Comparison of ENCODE assay signal across 26 cellular contexts in genomic region chr19:10285393-10285792, GRCh38. TPM values are rescaled to one million over a fixed set of nuclear protein-coding genes. Genes with fewer than 3 reads are reported as not detected.
A peak's percentile ranks its signal among the peaks of the same experiment; 100 is the strongest.
DNase-seq lines count a peak whose midpoint lies in the region; ATAC-seq and TF ChIP-seq lines count a peak whose summit lies in the region.
"Had no signal": no experiment of that assay in that cellular context is flagged by ENCODE, and none has a peak within 500 bp of the region (broad histone marks: within the 10 kb centered on the region; RNA-seq: fewer than 3 reads in every experiment).

No MANE protein-coding gene starts in this region.

- H3K4me2 ChIP-seq in BLaER1 (peak overlapping the region; percentile 93), OCI-LY3 (ENCODE audit: low read length) (no peak overlapping the region), GM23338 (no peak overlapping the region)

- no peaks in the 10 kb centered on the region for H3K9me2 ChIP-seq in GM23338 (ENCODE audit: insufficient read depth)

- BruUV-seq in Calu3 (replicated peaks; lab: Mats Ljungman, UMichigan): TSS peak; percentile 52

- peaks cover 54% of the 10 kb centered on the region for H3K4me1 ChIP-seq in BLaER1
- H3K4me1 ChIP-seq in OCI-LY3 (ENCODE audit: low read length): peaks cover 5% of the 10 kb centered on the region
- peaks cover 32 to 95% of the 10 kb centered on the region in 2 donors for H3K4me1 ChIP-seq in left lung
- peaks cover 11% of the 10 kb centered on the region; the same call in 1 of the 2 replicates for H3K4me1 ChIP-seq in GM23338 (ENCODE audit: insufficient read depth)
- H3K4me1 ChIP-seq in foreskin keratinocyte: peaks cover 27% of the 10 kb centered on the region

- peaks cover 36% of the 10 kb centered on the region for H4K20me1 ChIP-seq in BLaER1
- peaks cover 63% of the 10 kb centered on the region for H4K20me1 ChIP-seq in OCI-LY3 (ENCODE audit: insufficient read depth, low read length)
- no peaks in the 10 kb centered on the region; the same call in none of the 2 replicates for H4K20me1 ChIP-seq in GM23338 (replicated peaks; ENCODE audit: insufficient read depth)

- H3K27me3 ChIP-seq in BLaER1 (peaks cover 41% of the 10 kb centered on the region), OCI-LY3 (ENCODE audit: low read depth, low read length) (no peaks in the 10 kb centered on the region), left lung (peaks cover 0 to 32% of the 10 kb centered on the region in 2 donors), GM23338 (ENCODE audit: insufficient read depth) (peaks cover 45% of the 10 kb centered on the region), foreskin keratinocyte (peaks cover 30% of the 10 kb centered on the region)

- peaks cover 7% of the 10 kb centered on the region; the same call in 1 of the 2 replicates for H3F3A ChIP-seq in GM23338 (replicated peaks; ENCODE audit: low read depth)

- H3K36me3 ChIP-seq in BLaER1 (peaks cover 33% of the 10 kb centered on the region), OCI-LY3 (replicated peaks; ENCODE audit: low read depth, low read length) (peaks cover 60% of the 10 kb centered on the region), left lung (peaks cover 0 to 59% of the 10 kb centered on the region in 2 donors), GM23338 (ENCODE audit: insufficient read depth) (no peaks in the 10 kb centered on the region)

- H3K79me2 ChIP-seq in OCI-LY3 (ENCODE audit: low read length): peaks cover 31% of the 10 kb centered on the region
- H3K79me2 ChIP-seq in GM23338 (replicated peaks; ENCODE audit: insufficient read depth): no peaks in the 10 kb centered on the region

- H3K4me1 Mint-ChIP-seq in Calu3 (ENCODE audit: low read depth, unreplicated experiment): peaks cover 11% of the 10 kb centered on the region
- H3K4me1 Mint-ChIP-seq in GM23338: peaks cover 20% of the 10 kb centered on the region; the same call in 2 of the 3 replicates

- CTCF ChIA-PET in Calu3 (lab: Charles Lee): no interaction called here

- H3K27me3 Mint-ChIP-seq in Calu3 (ENCODE audit: unreplicated experiment) (peaks cover 8% of the 10 kb centered on the region), GM23338 (ENCODE audit: insufficient read depth, low read depth, poor library complexity) (peaks cover 43% of the 10 kb centered on the region)

- H3K27ac ChIP-seq in BLaER1 (no peak overlapping the region), OCI-LY3 (ENCODE audit: low read length) (0 out of 2 replicates have a peak overlapping the region, but pooled peaks have one; percentile 34), left lung (peak overlapping the region; percentile 64 to 77), GM23338 (ENCODE audit: low read depth) (no peak overlapping the region), foreskin keratinocyte (no peak overlapping the region)
- H3K27ac ChIP-seq: dorsolateral prefrontal cortex, GM23248, thoracic aorta had no signal

- peaks cover 56% of the 10 kb centered on the region for H3K36me3 Mint-ChIP-seq in Calu3 (ENCODE audit: insufficient read depth, unreplicated experiment)
- peaks cover 8% of the 10 kb centered on the region; the same call in 2 of the 3 replicates for H3K36me3 Mint-ChIP-seq in GM23338 (ENCODE audit: low read depth)

- intact Hi-C loops in Calu3 (cut with micrococcal nuclease; ENCODE audit: unreplicated experiment) (no loop called here), left lung (cut with DNase I) (no loop called here), posterior cingulate gyrus (cut with DNase I) (no loop called here)

- H2AFZ ChIP-seq in OCI-LY3 (ENCODE audit: low read depth, low read length): no peak overlapping the region
- H2AFZ ChIP-seq in GM23338: no peak overlapping the region
- H2AFZ ChIP-seq: GM23248 had no signal

- H3K9me3 Mint-ChIP-seq in Calu3 (ENCODE audit: low read depth, unreplicated experiment) (no peaks in the 10 kb centered on the region), GM23338 (peaks cover 3% of the 10 kb centered on the region; the same call in 1 of the 3 replicates)
- H3K9me3 Mint-ChIP-seq: activated naive CD4-positive, alpha-beta T cell treated with anti-CD3 and anti-CD28 coated beads, Interleukin-2, amount 50 U/mL, for 72 hours; CD4-positive, CD25-positive, alpha-beta regulatory T cell had no signal

- H3K27ac Mint-ChIP-seq in Calu3 (ENCODE audit: unreplicated experiment) (no peak overlapping the region), GM23338 (no peak overlapping the region)
- H3K27ac Mint-ChIP-seq: activated CD4-positive, alpha-beta T cell treated with anti-CD3 and anti-CD28 coated beads for 36 hours; activated naive CD4-positive, alpha-beta T cell treated with anti-CD3 and anti-CD28 coated beads, Interleukin-2, amount 50 U/mL, for 72 hours had no signal

- DNase-seq in Calu3 (no peak), left lung (no peak), activated T-cell treated with anti-CD3 and anti-CD28 coated beads for 4 hours (no peak), posterior cingulate gyrus (no peak), GM23338 (ENCODE audit: low spot score) (no peak), foreskin keratinocyte (no peak)
- DNase-seq: activated CD4-positive, alpha-beta T cell treated with anti-CD3 and anti-CD28 coated beads for 36 hours; CD4-positive, CD25-positive, alpha-beta regulatory T cell; central memory CD4-positive, alpha-beta T cell; DMS153; dorsolateral prefrontal cortex; left colon; mucosa of descending colon; NCI-H2171 treated with DMSO at 0.1 percent for 48 hours; NCI-H526 treated with DMSO at 0.1 percent for 48 hours; nucleus accumbens; SHP77 treated with DMSO at 0.1 percent for 48 hours; small intestine; stimulated activated CD4-positive, alpha-beta T cell treated with anti-CD3 and anti-CD28 coated beads, Interleukin-2, amount 100 ng/mL, for 24 hours; stimulated activated naive CD4-positive, alpha-beta T cell treated with Interleukin-2 at 50 U/mL for 16 hours; SW 1271 had no signal

- H3K9ac ChIP-seq in BLaER1 (no peak overlapping the region), OCI-LY3 (ENCODE audit: low read length) (no peak overlapping the region)
- H3K9ac ChIP-seq: GM23248 had no signal

- H3K4me3 ChIP-seq in BLaER1 (no peak overlapping the region), OCI-LY3 (ENCODE audit: low read length) (no peak overlapping the region), left lung (no peak overlapping the region), GM23338 (no peak overlapping the region)
- H3K4me3 ChIP-seq: dorsolateral prefrontal cortex, GM23248, mucosa of descending colon, thoracic aorta had no signal

- H3K9me3 ChIP-seq in BLaER1: no peaks in the 10 kb centered on the region
- no peaks in the 10 kb centered on the region for H3K9me3 ChIP-seq in OCI-LY3 (ENCODE audit: insufficient read depth, low read length)
- H3K9me3 ChIP-seq in left lung: no peaks in the 10 kb centered on the region
- H3K9me3 ChIP-seq: mucosa of descending colon, thoracic aorta had no signal

- TF ChIP-seq CTCF in Calu3 (IDR thresholded peaks at IDR 0.05; ENCODE audit: unreplicated experiment): no peak
- no peak for TF ChIP-seq CTCF in OCI-LY3 (IDR thresholded peaks at IDR 0.05; ENCODE audit: low read depth, low read length)
- TF ChIP-seq CTCF in left lung (IDR thresholded peaks at IDR 0.05): no peak
- TF ChIP-seq CTCF in GM23338 (conservative IDR thresholded peaks at IDR 0.05; ENCODE audit: low read depth in 2 of 2): no peak
- TF ChIP-seq CTCF in foreskin keratinocyte (conservative IDR thresholded peaks at IDR 0.05): no peak

- H3K4me3 Mint-ChIP-seq in Calu3 (ENCODE audit: low read depth, unreplicated experiment) (no peak overlapping the region), GM23338 (no peak overlapping the region)
- H3K4me3 Mint-ChIP-seq: activated CD4-positive, alpha-beta T cell treated with anti-CD3 and anti-CD28 coated beads for 36 hours had no signal

- ATAC-seq in left lung (no peak), GM23338 (no peak), foreskin keratinocyte (no peak)
- ATAC-seq: activated CD4-positive, alpha-beta T cell treated with anti-CD3 and anti-CD28 coated beads for 36 hours; left colon; mucosa of descending colon had no signal

TF ChIP-seq in GM23338, 12 proteins besides CTCF, POLR2A, EP300 and RAD21 (continues in another document):
- TF ChIP-seq ZNF331 (CRISPR knock-in tag; IDR thresholded peaks at IDR 0.05; ENCODE audit: low read depth) (no peak), STAT1 (IDR thresholded peaks at IDR 0.05; ENCODE audit: unreplicated experiment) (no peak), ZNF114 (CRISPR knock-in tag; IDR thresholded peaks at IDR 0.05) (no peak), CREB1 (CRISPR knock-in tag; IDR thresholded peaks at IDR 0.05; ENCODE audit: low read depth) (no peak), NANOG (IDR thresholded peaks at IDR 0.05; ENCODE audit: borderline replicate concordance) (no peak)

RNA-seq across cellular contexts. Expression of gene ICAM4, which starts 1.4 kb away (rescaled TPM):
- total RNA-seq in Calu3 (2022) (1.6 and 1.7 TPM in 2 replicates), left lung (10 to 100 TPM in 1 of 2 donors, 1 to 10 TPM in 1; 4.5 to 17.9 TPM), foreskin keratinocyte (0.49 and 0.71 TPM in 2 replicates)
- total RNA-seq in GM23338 (2014; rRNA removed; shearing (Covaris generic)): 1.0 and 3.8 TPM in 2 replicates
- polyA plus RNA-seq in GM23338 (2016; fragmentation: Nextera tagmentation; extraction: Ambion mirVana) (0.81 and 0.96 TPM in 2 replicates), foreskin keratinocyte (0.51 and 1.8 TPM in 2 replicates)

RNA-seq across cellular contexts. Expression of gene ICAM5, which starts 4.4 kb away (rescaled TPM):
- total RNA-seq in Calu3 (2022) (0.61 and 1.3 TPM in 2 replicates), left lung (10 to 100 TPM; 10.2 to 25.7 TPM), foreskin keratinocyte (2.5 and 3.8 TPM in 2 replicates)
- total RNA-seq in GM23338 (2014; rRNA removed; shearing (Covaris generic)): 2.7 and 4.6 TPM in 2 replicates
- polyA plus RNA-seq in GM23338 (2016; fragmentation: Nextera tagmentation; extraction: Ambion mirVana) (0.47 and 0.78 TPM in 2 replicates), foreskin keratinocyte (1.4 and 2.2 TPM in 2 replicates)
- polyA plus RNA-seq: CD4-positive, CD25-positive, alpha-beta regulatory T cell had no signal

RNA-seq across cellular contexts. Expression of gene ICAM1, which starts 14.5 kb away (rescaled TPM):
- total RNA-seq in Calu3 (2022): 91.0 and 147 TPM in 2 replicates
- total RNA-seq in left lung: 100 to 1,000 TPM; 149 to 497 TPM
- total RNA-seq in GM23338 (2014; rRNA removed; shearing (Covaris generic)): 3.5 and 3.6 TPM in 2 replicates
- polyA plus RNA-seq in GM23338 (2016; fragmentation: Nextera tagmentation; extraction: Ambion mirVana): 1.0 and 1.6 TPM in 2 replicates
- total RNA-seq in foreskin keratinocyte: 0.71 and 1.7 TPM in 2 replicates
- 0.56 and 1.3 TPM in 2 replicates for polyA plus RNA-seq in foreskin keratinocyte

RNA-seq across cellular contexts. Expression of gene ZGLP1, which starts 24.2 kb away (rescaled TPM):
- total RNA-seq in Calu3 (2022) (4.6 and 7.0 TPM in 2 replicates), left lung (1 to 10 TPM; 2.8 to 7.8 TPM), foreskin keratinocyte (1.6 and 2.6 TPM in 2 replicates)
- 1.5 and 4.7 TPM in 2 replicates for total RNA-seq in GM23338 (2014; rRNA removed; shearing (Covaris generic))
- polyA plus RNA-seq in GM23338 (2016; fragmentation: Nextera tagmentation; extraction: Ambion mirVana) (5.3 and 5.9 TPM in 2 replicates), foreskin keratinocyte (3.4 and 3.6 TPM in 2 replicates)

RNA-seq across cellular contexts. Expression of gene FDX2, which starts 30.4 kb away (rescaled TPM):
- total RNA-seq in Calu3 (2022) (18.7 and 18.9 TPM in 2 replicates), left lung (10 to 100 TPM; 19.8 to 25.4 TPM), foreskin keratinocyte (30.9 and 33.2 TPM in 2 replicates)
- 27.3 and 28.7 TPM in 2 replicates for total RNA-seq in GM23338 (2014; rRNA removed; shearing (Covaris generic))
- polyA plus RNA-seq in GM23338 (2016; fragmentation: Nextera tagmentation; extraction: Ambion mirVana) (29.7 and 35.0 TPM in 2 replicates), foreskin keratinocyte (58.1 and 63.7 TPM in 2 replicates)

Comparison
In these comparisons a context has a peak if more than half of its experiments do, and no peak if none do; other contexts are left out.
1. H3K27ac ChIP-seq: peak in OCI-LY3 (single experiment) and left lung (2 of 2); none in BLaER1 (single experiment), GM23338 (single experiment) and foreskin keratinocyte (single experiment).
2. RNA of gene ICAM1, which starts 14.5 kb away (total RNA-seq): 149 to 497 TPM in left lung and 91.0 to 147 TPM in Calu3; 3.5 to 3.6 TPM in GM23338 and 0.71 to 1.7 TPM in foreskin keratinocyte; every median in the first group is over 10 times any median in the second.